In genomic region chr11:68954970-68955958, GRCh38 we compare ENCODE assay signal across 10 cellular contexts. TPM values are rescaled to one million over a fixed set of nuclear protein-coding genes. Genes with fewer than 3 reads are reported as not detected.
A peak's percentile ranks its signal among the peaks of the same experiment; 100 is the strongest.
DNase-seq lines count a peak whose midpoint lies in the region; ATAC-seq, FAIRE-seq and TF ChIP-seq lines count a peak whose summit lies in the region.
"Had no signal": no experiment of that assay in that cellular context is flagged by ENCODE, and none has a peak within 500 bp of the region (broad histone marks: within the 10 kb centered on the region; RNA-seq: fewer than 3 reads in every experiment).

No MANE protein-coding gene starts in this region.

- CTCF ChIA-PET in activated naive CD4-positive, alpha-beta T cell treated with anti-CD3 and anti-CD28 coated beads for 36 hours (lab: Charles Lee), result no interaction called here

- 29 to 33% (median 32%) methylated on average over 31 to 34 of the region's 34 CpGs for WGBS in stomach, 5 donors

- H3K9me3 ChIP-seq in astrocyte (ENCODE audit: insufficient read depth, low read depth, low read length) (no peaks in the 10 kb centered on the region), stomach (no peaks in the 10 kb centered on the region)

- H4K20me1 ChIP-seq in astrocyte (ENCODE audit: insufficient read depth, low read length), result no peaks in the 10 kb centered on the region

- TF ChIP-seq POLR2A in stomach (IDR thresholded peaks at IDR 0.05), result no peak

- no peaks in the 10 kb centered on the region for H3K9me3 Mint-ChIP-seq in astrocyte (ENCODE audit: unreplicated experiment)
- H3K9me3 Mint-ChIP-seq in activated naive CD4-positive, alpha-beta T cell treated with anti-CD3 and anti-CD28 coated beads for 36 hours, result no peaks in the 10 kb centered on the region

- intact Hi-C loops in stomach (cut with DNase I; ENCODE audit: low total_unique reads), result no loop called here
- intact Hi-C loops in activated naive CD4-positive, alpha-beta T cell treated with anti-CD3 and anti-CD28 coated beads for 36 hours (cut with micrococcal nuclease), result no loop called here

- H3K9ac ChIP-seq in astrocyte (ENCODE audit: low read length), result no peak overlapping the region

- H3K4me3 ChIP-seq in astrocyte (ENCODE audit: insufficient read depth, low read depth, low read length), result no peak overlapping the region
- peak overlapping the region in 1 of 4 donors; percentile 1 for H3K4me3 ChIP-seq in stomach

- FAIRE-seq in astrocyte (lab: Jason Lieb, UNC), result no peak

- H3K4me1 Mint-ChIP-seq in astrocyte (ENCODE audit: low read depth, unreplicated experiment), result no peaks in the 10 kb centered on the region
- H3K4me1 Mint-ChIP-seq in activated naive CD4-positive, alpha-beta T cell treated with anti-CD3 and anti-CD28 coated beads for 36 hours (ENCODE audit: low read depth), result peaks cover 2% of the 10 kb centered on the region

- no peak overlapping the region for H3K4me3 Mint-ChIP-seq in astrocyte (ENCODE audit: unreplicated experiment)
- no peak overlapping the region for H3K4me3 Mint-ChIP-seq in activated naive CD4-positive, alpha-beta T cell treated with anti-CD3 and anti-CD28 coated beads for 36 hours

- TF ChIP-seq EP300 in stomach (IDR thresholded peaks at IDR 0.05), result no peak

- in situ Hi-C loops in KBM-7 (cut with MboI; ENCODE audit: low pct_unique_long_range_greater_than_20kb, low sequenced_read_pairs), result no loop called here

- H3K4me1 ChIP-seq in astrocyte (ENCODE audit: insufficient read depth, low read length) (peaks cover 6% of the 10 kb centered on the region), stomach (peaks cover 8 to 20% (median 13%) of the 10 kb centered on the region in 4 donors)

- peaks cover 16% of the 10 kb centered on the region for H3K27me3 Mint-ChIP-seq in astrocyte (ENCODE audit: low read depth, unreplicated experiment)
- no peaks in the 10 kb centered on the region for H3K27me3 Mint-ChIP-seq in activated naive CD4-positive, alpha-beta T cell treated with anti-CD3 and anti-CD28 coated beads for 36 hours (ENCODE audit: low read depth)

- peak overlapping the region; percentile 51 for H3K4me2 ChIP-seq in astrocyte (ENCODE audit: low read length)

- TF ChIP-seq CTCF in astrocyte (IDR thresholded peaks at IDR 0.05; ENCODE audit: insufficient read depth, low read depth, low read length) (no peak), stomach (IDR thresholded peaks at IDR 0.05) (no peak)

- no peak for ATAC-seq in HG03565 (IDR thresholded peaks at IDR 0.05; ENCODE audit: unreplicated experiment)

- H3K36me3 Mint-ChIP-seq in astrocyte (ENCODE audit: low read depth, unreplicated experiment), result no peaks in the 10 kb centered on the region
- H3K36me3 Mint-ChIP-seq in activated naive CD4-positive, alpha-beta T cell treated with anti-CD3 and anti-CD28 coated beads for 36 hours (ENCODE audit: low read depth), result no peaks in the 10 kb centered on the region

- no peaks in the 10 kb centered on the region for H3K36me3 ChIP-seq in astrocyte (ENCODE audit: insufficient read depth, low read length)
- no peaks in the 10 kb centered on the region for H3K36me3 ChIP-seq in stomach

- H3K27ac ChIP-seq in astrocyte (ENCODE audit: low read depth, low read length), result no peak overlapping the region
- peak overlapping the region in 3 of 5 donors; percentile 3 to 77 (median 36) for H3K27ac ChIP-seq in stomach

- DNase-seq in KBM-7 (peak; percentile 63), astrocyte (ENCODE audit: low read depth) (peak; percentile 21), left kidney (ENCODE audit: low read depth, low spot score) (peak; percentile 80), stomach (peak; percentile 51), NCI-H2171 (lab: John Stamatoyannopoulos, UW) (no peak)
- DNase-seq in stimulated activated naive CD4-positive, alpha-beta T cell treated with Interleukin-2 at 50 U/mL for 16 hours (lab: John Stamatoyannopoulos, UW), result no peak
- no peak for DNase-seq in activated naive CD4-positive, alpha-beta T cell treated with anti-CD3 and anti-CD28 coated beads for 36 hours

- no peaks in the 10 kb centered on the region for H3K27me3 ChIP-seq in astrocyte (ENCODE audit: insufficient read depth, low read length)
- no peaks in the 10 kb centered on the region for H3K27me3 ChIP-seq in stomach

- no peak overlapping the region for H3K27ac Mint-ChIP-seq in astrocyte (ENCODE audit: unreplicated experiment)
- no peak overlapping the region for H3K27ac Mint-ChIP-seq in activated naive CD4-positive, alpha-beta T cell treated with anti-CD3 and anti-CD28 coated beads for 36 hours

- H3K79me2 ChIP-seq in astrocyte (ENCODE audit: insufficient read depth, low read length), result no peaks in the 10 kb centered on the region

- H2AFZ ChIP-seq in astrocyte (ENCODE audit: low read depth, low read length), result peak overlapping the region; percentile 56

RNA-seq across cellular contexts. Expression of gene MRGPRD, which starts 25.5 kb away (rescaled TPM):
- total RNA-seq in astrocyte (not detected in 2 replicates), stomach (under 1 TPM in 1 of 5 donors, not detected in 4; 0.92 TPM)
- polyA plus RNA-seq in stomach, result not detected
- total RNA-seq in activated naive CD4-positive, alpha-beta T cell treated with anti-CD3 and anti-CD28 coated beads for 36 hours, result not detected
- total RNA-seq: glomerular endothelial cell, subcutaneous adipose tissue had no signal

RNA-seq across cellular contexts. Expression of gene IGHMBP2, which starts 51.6 kb away (rescaled TPM):
- total RNA-seq in astrocyte (14.0 and 14.9 TPM in 2 replicates), stomach (100 to 1,000 TPM in 1 of 5 donors, 10 to 100 TPM in 3, 1 to 10 TPM in 1; 8.8 to 133 (median 25.6) TPM)
- 10 to 100 TPM in 2 of 3 donors, 1 to 10 TPM in 1; 9.2 to 14.2 (median 11.3) TPM for polyA plus RNA-seq in stomach
- 10 to 100 TPM; 29.4 to 31.1 TPM for total RNA-seq in activated naive CD4-positive, alpha-beta T cell treated with anti-CD3 and anti-CD28 coated beads for 36 hours

RNA-seq across cellular contexts. Expression of gene MRPL21, which starts 51.6 kb away (rescaled TPM):
- total RNA-seq in astrocyte, result 67.4 and 69.1 TPM in 2 replicates
- 100 to 1,000 TPM in 2 of 5 donors, 10 to 100 TPM in 3; 30.6 to 185 (median 56.7) TPM for total RNA-seq in stomach
- 100 to 1,000 TPM in 1 of 3 donors, 10 to 100 TPM in 2; 92.1 to 112 (median 93.1) TPM for polyA plus RNA-seq in stomach
- 10 to 100 TPM; 90.8 to 92.1 TPM for total RNA-seq in activated naive CD4-positive, alpha-beta T cell treated with anti-CD3 and anti-CD28 coated beads for 36 hours

RNA-seq across cellular contexts. Expression of gene MRGPRF, which starts 57.8 kb away (rescaled TPM):
- total RNA-seq in astrocyte (3.2 and 4.1 TPM in 2 replicates), stomach (100 to 1,000 TPM in 1 of 5 donors, 10 to 100 TPM in 4; 16.2 to 123 (median 83.9) TPM)
- 10 to 100 TPM in 1 of 3 donors, 1 to 10 TPM in 2; 6.7 to 23.4 (median 7.8) TPM for polyA plus RNA-seq in stomach
- not detected for total RNA-seq in activated naive CD4-positive, alpha-beta T cell treated with anti-CD3 and anti-CD28 coated beads for 36 hours
- total RNA-seq: glomerular endothelial cell had no signal

Comparison
In these comparisons a context has a peak if more than half of its experiments do, and no peak if none do; other contexts are left out.
1. DNase-seq: peak in KBM-7 (single experiment), astrocyte (single experiment), left kidney (single experiment) and stomach (single experiment); none in NCI-H2171 (single experiment), stimulated activated naive CD4-positive, alpha-beta T cell treated with Interleukin-2 at 50 U/mL for 16 hours (single experiment) and activated naive CD4-positive, alpha-beta T cell treated with anti-CD3 and anti-CD28 coated beads for 36 hours (single experiment).